ENCODE assay signal across 9 cellular contexts in genomic region chr9:108467653-108468324, GRCh38.
DNase-seq lines count a peak whose midpoint lies in the region; ATAC-seq and TF ChIP-seq lines count a peak whose summit lies in the region.
"Had no signal": no experiment of that assay in that cellular context is flagged by ENCODE, and none has a peak within 500 bp of the region (broad histone marks: within the 10 kb centered on the region; RNA-seq: fewer than 3 reads in every experiment).

No MANE protein-coding gene starts in this region.

- H3K14ac ChIP-seq in mesenchymal stem cell (ENCODE audit: low read length in 2 of 2) = peak overlapping the region in 1 of 2 experiments; percentile 44

- peaks cover 2% of the 10 kb centered on the region for H3K4me1 ChIP-seq in mesenchymal stem cell (ENCODE audit: control insufficient read depth, insufficient read depth, low read depth, low read length)

- no peaks in the 10 kb centered on the region for H3K79me1 ChIP-seq in mesenchymal stem cell (replicated peaks; ENCODE audit: low read length, poor library complexity, severe bottlenecking)

- no peak overlapping the region for H2AK5ac ChIP-seq in mesenchymal stem cell (ENCODE audit: low read length, severe bottlenecking)

- TF ChIP-seq CTCF in cardiac fibroblast (IDR thresholded peaks at IDR 0.05; ENCODE audit: low read depth, low read length) = no peak

- H2BK12ac ChIP-seq in mesenchymal stem cell (ENCODE audit: low read length in 2 of 2) = peak overlapping the region; percentile 59 to 66

- peak overlapping the region; percentile 55 for H3K9ac ChIP-seq in mesenchymal stem cell (ENCODE audit: low read length)

- H3K23ac ChIP-seq in mesenchymal stem cell (ENCODE audit: low read length in 2 of 2) = no peak overlapping the region

- H2BK15ac ChIP-seq in mesenchymal stem cell (ENCODE audit: low read depth, poor library complexity, severe bottlenecking) = no peak overlapping the region

- peak overlapping the region in 1 of 2 experiments; percentile 68 for H3K18ac ChIP-seq in mesenchymal stem cell (ENCODE audit: low read depth in 1 of 2, low read length in 2 of 2)

- H4K8ac ChIP-seq in mesenchymal stem cell (ENCODE audit: low read length) = no peak overlapping the region

- ATAC-seq in HG03342 (IDR thresholded peaks at IDR 0.05; ENCODE audit: unreplicated experiment) (peak; percentile 12), GM21723 (IDR thresholded peaks at IDR 0.05; ENCODE audit: unreplicated experiment) (no peak)

- 96% methylated on average over 6 of the region's 6 CpGs for WGBS in mesenchymal stem cell

- H3K4ac ChIP-seq in mesenchymal stem cell (ENCODE audit: low read depth in 1 of 2, low read length in 2 of 2) = peak overlapping the region in 1 of 2 experiments; percentile 81

- H3K9me3 ChIP-seq in mesenchymal stem cell (ENCODE audit: control insufficient read depth, low read length) = no peaks in the 10 kb centered on the region

- H4K91ac ChIP-seq in mesenchymal stem cell (ENCODE audit: low read length) = peak overlapping the region; percentile 52

- H2AFZ ChIP-seq in mesenchymal stem cell (ENCODE audit: low read depth, low read length) = no peak overlapping the region

- no peaks in the 10 kb centered on the region for H3K27me3 ChIP-seq in mesenchymal stem cell (ENCODE audit: control insufficient read depth in 1 of 2, insufficient read depth in 1 of 2, low read length in 2 of 2)

- H3K4me2 ChIP-seq in mesenchymal stem cell (ENCODE audit: low read length, poor library complexity, severe bottlenecking) = no peak overlapping the region

- H3K4me3 ChIP-seq in cardiac fibroblast (replicated peaks in 1 of 2; ENCODE audit: low read depth in 2 of 2, low read length in 2 of 2) (no peak overlapping the region), mesenchymal stem cell (ENCODE audit: insufficient read depth in 1 of 2, low read depth in 1 of 2, low read length in 2 of 2) (no peak overlapping the region)
- H3K4me3 ChIP-seq: SK-N-MC had no signal

- no peak overlapping the region for H2BK5ac ChIP-seq in mesenchymal stem cell (ENCODE audit: low read depth, low read length, poor library complexity, severe bottlenecking)

- H3K36me3 ChIP-seq in mesenchymal stem cell (ENCODE audit: control insufficient read depth in 1 of 2, insufficient read depth in 2 of 2, low read depth in 1 of 2, low read length in 2 of 2) = no peaks in the 10 kb centered on the region

- H3K27ac ChIP-seq in mesenchymal stem cell (ENCODE audit: low read length, poor library complexity, severe bottlenecking) = no peak overlapping the region
- H3K27ac ChIP-seq: SK-N-MC had no signal

- peak; percentile 62 for DNase-seq in AG08395 (ENCODE audit: low spot score)
- DNase-seq in cardiac fibroblast (ENCODE audit: low read depth in 2 of 2) = peak; percentile 42 to 57
- peak; percentile 42 for DNase-seq in mesenchymal stem cell
- no peak for DNase-seq in HPDE6-E6E7 (ENCODE audit: extremely low spot score)
- no peak for DNase-seq in SKM-1 (lab: John Stamatoyannopoulos, UW; ENCODE audit: unreplicated experiment)
- no peak for DNase-seq in activated gamma-delta T cell (lab: John Stamatoyannopoulos, UW)

- no peak overlapping the region for H2BK120ac ChIP-seq in mesenchymal stem cell (ENCODE audit: low read depth, low read length)

Comparison
In these comparisons a context has a peak if more than half of its experiments do, and no peak if none do; other contexts are left out.
1. DNase-seq: peak in AG08395 (single experiment), cardiac fibroblast (2 of 2) and mesenchymal stem cell (single experiment); none in HPDE6-E6E7 (single experiment), SKM-1 (single experiment) and activated gamma-delta T cell (single experiment).